1 cellular context compared by ENCODE assay signal in the genomic region with DNA sequence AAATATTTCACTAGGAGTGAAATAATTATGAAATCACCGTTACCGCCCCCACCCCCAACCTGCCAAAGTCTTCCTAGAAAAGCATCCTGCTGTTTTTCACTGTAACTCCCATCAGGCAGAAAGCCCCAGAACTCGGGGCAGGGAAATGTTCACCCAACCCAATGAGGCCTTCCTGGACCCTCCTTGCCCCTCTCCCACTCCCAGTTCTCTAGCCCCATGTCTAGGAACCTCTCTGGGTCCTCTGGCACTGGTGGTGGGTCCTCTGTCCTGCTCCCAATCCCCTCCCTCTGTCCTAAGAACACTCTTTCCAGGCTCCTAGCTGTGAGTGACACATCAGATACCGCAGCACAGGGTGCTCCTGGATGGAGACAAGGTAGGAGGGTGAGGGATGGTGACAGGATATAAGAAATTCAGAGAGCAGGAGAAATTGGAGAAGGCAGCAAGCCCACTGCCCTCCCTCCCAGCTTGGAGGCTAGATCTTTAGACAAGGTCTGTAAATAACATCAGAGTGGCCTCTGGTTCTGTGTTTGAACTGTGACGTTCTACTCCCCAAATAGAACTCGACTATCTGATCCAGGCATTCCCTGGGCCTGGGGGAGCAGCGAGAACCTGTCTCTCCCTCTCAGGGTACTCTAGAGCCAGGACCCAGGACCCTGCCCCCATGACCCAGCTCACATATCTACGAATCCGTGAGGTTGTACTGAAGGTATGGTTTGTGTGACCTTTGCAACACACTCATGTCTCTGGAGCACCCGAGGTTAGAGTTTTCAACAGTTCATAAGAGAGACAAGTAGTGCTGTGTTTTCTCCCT.
TF ChIP-seq lines count a peak whose summit lies in the region.

No MANE protein-coding gene starts in this region.

TF ChIP-seq in H1, 55 proteins besides CTCF, POLR2A, EP300 and RAD21:
- no peak for TF ChIP-seq JUN (IDR thresholded peaks at IDR 0.05; ENCODE audit: low read depth, low read length)
- TF ChIP-seq, protein P1, sequence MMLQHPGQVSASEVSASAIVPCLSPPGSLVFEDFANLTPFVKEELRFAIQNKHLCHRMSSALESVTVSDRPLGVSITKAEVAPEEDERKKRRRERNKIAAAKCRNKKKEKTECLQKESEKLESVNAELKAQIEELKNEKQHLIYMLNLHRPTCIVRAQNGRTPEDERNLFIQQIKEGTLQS (IDR thresholded peaks at IDR 0.05; ENCODE audit: insufficient read depth, low read depth, low read length) = no peak
- no peak for TF ChIP-seq HDAC6 (IDR thresholded peaks at IDR 0.05; ENCODE audit: low read depth, low read length)
- no peak for TF ChIP-seq EZH2 (IDR thresholded peaks at IDR 0.05; ENCODE audit: low read depth, low read length, severe bottlenecking)
- no peak for TF ChIP-seq USF2 (IDR thresholded peaks at IDR 0.05; ENCODE audit: low read length)
- TF ChIP-seq NANOG (IDR thresholded peaks at IDR 0.05; ENCODE audit: insufficient read depth, low read depth, low read length, poor library complexity, severe bottlenecking) = no peak
- no peak for TF ChIP-seq SUZ12 (IDR thresholded peaks at IDR 0.05; ENCODE audit: low read length)
- TF ChIP-seq TBP (IDR thresholded peaks at IDR 0.05; ENCODE audit: low read depth, low read length) = no peak
- no peak for TF ChIP-seq PHF8 (conservative IDR thresholded peaks at IDR 0.05; ENCODE audit: low read depth, low read length)
- TF ChIP-seq NRF1 (IDR thresholded peaks at IDR 0.05; ENCODE audit: low read depth, low read length) = no peak
- no peak for TF ChIP-seq RNF2 (IDR thresholded peaks at IDR 0.05; ENCODE audit: borderline replicate concordance, low read depth, low read length, missing control alignments, poor library complexity, severe bottlenecking)
- TF ChIP-seq RXRA (IDR thresholded peaks at IDR 0.05; ENCODE audit: insufficient read depth, low read depth, low read length) = no peak
- no peak for TF ChIP-seq TAF7 (optimal IDR thresholded peaks at IDR 0.05; ENCODE audit: borderline replicate concordance, low read depth, low read length)
- no peak for TF ChIP-seq ASH2L (IDR thresholded peaks at IDR 0.05; ENCODE audit: low read length)
- TF ChIP-seq TCF12 (IDR thresholded peaks at IDR 0.05; ENCODE audit: low read depth, low read length) = no peak
- TF ChIP-seq, protein P2, sequence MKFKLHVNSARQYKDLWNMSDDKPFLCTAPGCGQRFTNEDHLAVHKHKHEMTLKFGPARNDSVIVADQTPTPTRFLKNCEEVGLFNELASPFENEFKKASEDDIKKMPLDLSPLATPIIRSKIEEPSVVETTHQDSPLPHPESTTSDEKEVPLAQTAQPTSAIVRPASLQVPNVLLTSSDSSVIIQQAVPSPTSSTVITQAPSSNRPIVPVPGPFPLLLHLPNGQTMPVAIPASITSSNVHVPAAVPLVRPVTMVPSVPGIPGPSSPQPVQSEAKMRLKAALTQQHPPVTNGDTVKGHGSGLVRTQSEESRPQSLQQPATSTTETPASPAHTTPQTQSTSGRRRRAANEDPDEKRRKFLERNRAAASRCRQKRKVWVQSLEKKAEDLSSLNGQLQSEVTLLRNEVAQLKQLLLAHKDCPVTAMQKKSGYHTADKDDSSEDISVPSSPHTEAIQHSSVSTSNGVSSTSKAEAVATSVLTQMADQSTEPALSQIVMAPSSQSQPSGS (IDR thresholded peaks at IDR 0.05; ENCODE audit: low read length) = no peak
- no peak for TF ChIP-seq SP2 (IDR thresholded peaks at IDR 0.05; ENCODE audit: low read length)
